8 cellular contexts compared by ENCODE assay signal in genomic region chr11:75563978-75564552, GRCh38. TPM values are rescaled to one million over a fixed set of nuclear protein-coding genes. Genes with fewer than 3 reads are reported as not detected.
DNase-seq lines count a peak whose midpoint lies in the region; ATAC-seq and TF ChIP-seq lines count a peak whose summit lies in the region.

No MANE protein-coding gene starts in this region.

- no peaks in the 10 kb centered on the region for H3K27me3 Mint-ChIP-seq in activated naive CD8-positive, alpha-beta T cell treated with anti-CD3 and anti-CD28 coated beads, Interleukin-2, amount 50 U/mL, for 24 hours

- intact Hi-C loops in right cardiac atrium (cut with DNase I): no loop called here
- intact Hi-C loops in sigmoid colon (cut with DNase I): no loop called here

- TF ChIP-seq EP300 in sigmoid colon (IDR thresholded peaks at IDR 0.05): no peak

- H3K4me3 ChIP-seq in right cardiac atrium (ENCODE audit: low read length) (peak overlapping the region; percentile 88), sigmoid colon (peak overlapping the region; percentile 80 to 91 (median 84))

- H3K36me3 Mint-ChIP-seq in activated naive CD8-positive, alpha-beta T cell treated with anti-CD3 and anti-CD28 coated beads, Interleukin-2, amount 50 U/mL, for 24 hours (ENCODE audit: low read depth): peaks cover 14% of the 10 kb centered on the region

- H3K36me3 ChIP-seq in sigmoid colon: peaks cover 14 to 32% (median 28%) of the 10 kb centered on the region in 4 donors

- H3K4me1 ChIP-seq in right cardiac atrium (ENCODE audit: control insufficient read depth, insufficient read depth, low read length): peaks cover 24% of the 10 kb centered on the region
- peaks cover 0 to 89% (median 83%) of the 10 kb centered on the region in 4 donors for H3K4me1 ChIP-seq in sigmoid colon

- H3K27ac ChIP-seq in right cardiac atrium (ENCODE audit: low read length): peak overlapping the region; percentile 100
- H3K27ac ChIP-seq in sigmoid colon: peak overlapping the region; percentile 98 to 100 (median 100)

- peak overlapping the region; percentile 97 for H3K27ac Mint-ChIP-seq in activated naive CD8-positive, alpha-beta T cell treated with anti-CD3 and anti-CD28 coated beads, Interleukin-2, amount 50 U/mL, for 24 hours

- H3K4me1 Mint-ChIP-seq in activated naive CD8-positive, alpha-beta T cell treated with anti-CD3 and anti-CD28 coated beads, Interleukin-2, amount 50 U/mL, for 24 hours: peaks cover 39% of the 10 kb centered on the region

- no peak for TF ChIP-seq POLR2A in sigmoid colon (IDR thresholded peaks at IDR 0.05)

- H3K9me3 ChIP-seq in right cardiac atrium (ENCODE audit: control insufficient read depth, low read length): no peaks in the 10 kb centered on the region
- H3K9me3 ChIP-seq in sigmoid colon: no peaks in the 10 kb centered on the region

- WGBS in right cardiac atrium: 20% methylated on average over 9 of the region's 9 CpGs
- 66 to 78% methylated on average over 9 of the region's 9 CpGs for WGBS in sigmoid colon, 2 donors

- ATAC-seq in activated naive CD8-positive, alpha-beta T cell treated with anti-CD3 and anti-CD28 coated beads, Interleukin-2, amount 50 U/mL, for 24 hours: no peak
- ATAC-seq in right cardiac atrium (peak; percentile 5 to 31), GM18861 (IDR thresholded peaks at IDR 0.05; ENCODE audit: unreplicated experiment) (no peak), HG03095 (IDR thresholded peaks at IDR 0.05; ENCODE audit: unreplicated experiment) (no peak)

- H3K27me3 ChIP-seq in right cardiac atrium (ENCODE audit: control insufficient read depth, insufficient read depth) (no peaks in the 10 kb centered on the region), sigmoid colon (no peaks in the 10 kb centered on the region)

- DNase-seq in HS-27A (ENCODE audit: low read depth) (peak; percentile 74), right cardiac atrium (peak; percentile 81 to 89 (median 85)), sigmoid colon (peak; percentile 90), SKM-1 (lab: John Stamatoyannopoulos, UW; ENCODE audit: unreplicated experiment) (no peak)
- DNase-seq in activated naive CD8-positive, alpha-beta T cell treated with anti-CD3 and anti-CD28 coated beads, Interleukin-2, amount 50 U/mL, for 24 hours: no peak
- no peak for DNase-seq in stimulated activated naive CD4-positive, alpha-beta T cell (lab: John Stamatoyannopoulos, UW)

- H3K9me3 Mint-ChIP-seq in activated naive CD8-positive, alpha-beta T cell treated with anti-CD3 and anti-CD28 coated beads, Interleukin-2, amount 50 U/mL, for 24 hours: no peaks in the 10 kb centered on the region

- H3K4me3 Mint-ChIP-seq in activated naive CD8-positive, alpha-beta T cell treated with anti-CD3 and anti-CD28 coated beads, Interleukin-2, amount 50 U/mL, for 24 hours: peak overlapping the region; percentile 97

- TF ChIP-seq CTCF in sigmoid colon (IDR thresholded peaks at IDR 0.05): peak in 3 of 4 experiments; percentile 38 to 74 (median 55)

RNA-seq across cellular contexts. Expression of gene SERPINH1, which starts 2.0 kb away (rescaled TPM):
- total RNA-seq in right cardiac atrium: 100 to 1,000 TPM in 1 of 4 donors, 10 to 100 TPM in 3; 50.5 to 109 (median 72.7) TPM
- 53.2 TPM for polyA plus RNA-seq in right cardiac atrium
- total RNA-seq in sigmoid colon: 100 to 1,000 TPM; 151 to 201 (median 172) TPM
- 10 to 100 TPM; 12.0 to 57.1 (median 17.6) TPM for polyA plus RNA-seq in sigmoid colon

RNA-seq across cellular contexts. Expression of gene GDPD5, which starts 38.3 kb away (rescaled TPM):
- total RNA-seq in right cardiac atrium (1 to 10 TPM; 5.3 to 8.2 (median 6.8) TPM), sigmoid colon (1 to 10 TPM; 4.3 to 7.5 (median 5.8) TPM)
- polyA plus RNA-seq in right cardiac atrium (8.5 TPM), sigmoid colon (1 to 10 TPM in 2 of 3 donors, not detected in 1; 2.4 to 8.1 TPM)

Comparison
In these comparisons a context has a peak if more than half of its experiments do, and no peak if none do; other contexts are left out.
1. DNase-seq: peak in HS-27A (single experiment), right cardiac atrium (3 of 3) and sigmoid colon (single experiment); none in activated naive CD8-positive, alpha-beta T cell treated with anti-CD3 and anti-CD28 coated beads, Interleukin-2, amount 50 U/mL, for 24 hours (single experiment), stimulated activated naive CD4-positive, alpha-beta T cell (0 of 6) and SKM-1 (single experiment).
2. ATAC-seq: peak in right cardiac atrium (2 of 2); none in activated naive CD8-positive, alpha-beta T cell treated with anti-CD3 and anti-CD28 coated beads, Interleukin-2, amount 50 U/mL, for 24 hours (single experiment), GM18861 (single experiment) and HG03095 (single experiment).